ENCODE assay signal across 8 cellular contexts in the genomic region with DNA sequence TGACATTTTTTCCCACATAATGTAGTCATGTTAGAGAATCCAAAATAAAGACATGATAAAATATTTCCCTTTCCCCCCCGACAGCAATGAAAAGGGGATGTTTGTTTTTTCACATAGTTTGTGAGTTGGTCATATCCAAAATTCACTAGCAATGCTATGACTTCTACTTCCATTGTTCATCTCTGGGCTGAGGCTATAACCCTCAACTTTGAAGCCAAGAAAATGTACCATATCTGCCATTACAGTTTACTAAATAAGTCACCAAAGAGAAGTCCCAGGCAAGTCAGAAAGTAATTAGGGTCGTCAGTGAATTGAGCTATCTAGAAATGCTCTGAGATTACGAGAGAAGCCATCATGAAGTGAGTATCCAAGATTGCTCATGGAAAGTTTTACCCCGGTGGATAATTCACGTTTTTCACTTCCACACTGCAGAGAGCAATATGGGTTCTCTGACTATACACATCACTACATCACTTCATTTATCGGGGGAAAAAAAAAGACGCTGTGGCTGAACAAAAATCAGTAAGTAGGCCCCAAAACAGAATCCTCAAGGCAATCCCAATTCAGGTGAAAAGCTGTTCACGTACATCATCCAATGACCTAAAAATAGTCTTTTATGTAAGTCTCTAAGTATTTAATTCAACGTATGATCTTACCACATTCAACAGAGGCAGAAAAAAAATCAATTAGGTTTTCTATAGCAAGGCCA. TPM values are rescaled to one million over a fixed set of nuclear protein-coding genes. Genes with fewer than 3 reads are reported as not detected.
DNase-seq lines count a peak whose midpoint lies in the region; ATAC-seq and TF ChIP-seq lines count a peak whose summit lies in the region.

No MANE protein-coding gene starts in this region.

- H3K36me3 Mint-ChIP-seq in natural killer cell treated with Interleukin-12 subunit alpha and Interleukin-12 subunit beta and Interleukin-15 and Interleukin-18, amount 100 ng/mL, for 72 hours, result peaks cover 4% of the 10 kb centered on the region

- peak overlapping the region; percentile 98 for H3K4me3 Mint-ChIP-seq in natural killer cell treated with Interleukin-12 subunit alpha and Interleukin-12 subunit beta and Interleukin-15 and Interleukin-18, amount 100 ng/mL, for 72 hours

- no peaks in the 10 kb centered on the region for H3K27me3 ChIP-seq in BJ (ENCODE audit: control insufficient read depth, insufficient read depth, low read length)
- H3K27me3 ChIP-seq in dorsolateral prefrontal cortex, result no peaks in the 10 kb centered on the region

- H3K27ac ChIP-seq in dorsolateral prefrontal cortex, result peak overlapping the region in 46 of 59 donors; percentile 3 to 99 (median 89)

- ATAC-seq in natural killer cell treated with Interleukin-12 subunit alpha and Interleukin-12 subunit beta and Interleukin-15 and Interleukin-18, amount 100 ng/mL, for 72 hours, result no peak
- ATAC-seq in HG02840 (IDR thresholded peaks at IDR 0.05; ENCODE audit: low FRiP score, unreplicated experiment), result no peak

- CTCF ChIA-PET in BJ (lab: Yijun Ruan, JAX), result interaction anchor here (0.6 to 1.9 kb wide), 9 partner anchors 25 to 314 kb away, joined by 3 to 14 read pairs (median 3); no protein-coding TSS in a partner anchor

- POLR2A ChIA-PET in BJ (lab: Charles Lee), result interaction anchor here (0.6 to 1.3 kb wide), 3 partner anchors 64 to 236 kb away, joined by 3 to 5 read pairs (median 5); no protein-coding TSS in a partner anchor

- intact Hi-C loops in dorsolateral prefrontal cortex (cut with DNase I), result loop anchor here in 1 of 2 donors (5.0 to 10.0 kb wide), 4 partner anchors 64 to 304 kb away; no protein-coding TSS in a partner anchor

- H3K4me3 ChIP-seq in BJ (ENCODE audit: low read depth, low read length) (peak overlapping the region; percentile 97), dorsolateral prefrontal cortex (peak overlapping the region; percentile 60 to 97 (median 89))

- no peaks in the 10 kb centered on the region for H3K9me3 Mint-ChIP-seq in natural killer cell treated with Interleukin-12 subunit alpha and Interleukin-12 subunit beta and Interleukin-15 and Interleukin-18, amount 100 ng/mL, for 72 hours

- peak overlapping the region; percentile 70 to 94 for H3K27ac Mint-ChIP-seq in natural killer cell treated with Interleukin-12 subunit alpha and Interleukin-12 subunit beta and Interleukin-15 and Interleukin-18, amount 100 ng/mL, for 72 hours

- peaks cover 18 to 32% of the 10 kb centered on the region in 2 donors for H3K4me1 Mint-ChIP-seq in natural killer cell treated with Interleukin-12 subunit alpha and Interleukin-12 subunit beta and Interleukin-15 and Interleukin-18, amount 100 ng/mL, for 72 hours (ENCODE audit: low read depth in 2 of 2)

- H3K36me3 ChIP-seq in BJ (ENCODE audit: control insufficient read depth, insufficient read depth, low read length), result no peaks in the 10 kb centered on the region

- DNase-seq in BJ (ENCODE audit: low read depth) (no peak), LHCN-M2 (ENCODE audit: low read depth) (peak; percentile 26), dorsolateral prefrontal cortex (no peak), DMS 273 treated with DMSO at 0.1 percent for 48 hours (lab: John Stamatoyannopoulos, UW) (no peak), NCI-H187 (lab: John Stamatoyannopoulos, UW) (no peak), activated gamma-delta T cell (lab: John Stamatoyannopoulos, UW) (no peak)
- no peak for DNase-seq in natural killer cell treated with Interleukin-12 subunit alpha and Interleukin-12 subunit beta and Interleukin-15 and Interleukin-18, amount 100 ng/mL, for 72 hours (ENCODE audit: low spot score)

- TF ChIP-seq CTCF in BJ (IDR thresholded peaks at IDR 0.05; ENCODE audit: insufficient read depth, low read depth, low read length) (no peak), dorsolateral prefrontal cortex (IDR thresholded peaks at IDR 0.05 in 54 of 56, conservative IDR thresholded peaks at IDR 0.05 in 2 of 56; ENCODE audit: low read depth in 1 of 56, partially characterized antibody in 56 of 56) (no peak)

- H3K27me3 Mint-ChIP-seq in natural killer cell treated with Interleukin-12 subunit alpha and Interleukin-12 subunit beta and Interleukin-15 and Interleukin-18, amount 100 ng/mL, for 72 hours, result no peaks in the 10 kb centered on the region

RNA-seq across cellular contexts. Expression of gene PEAK1, which starts 1.4 kb away (rescaled TPM):
- polyA plus RNA-seq in BJ (2011; rRNA removed), result 40.7 and 49.1 TPM in 2 replicates
- polyA minus RNA-seq in BJ (2011; rRNA and poly(A)+ RNA removed), result 70.1 and 89.8 TPM in 2 replicates
- total RNA-seq in LHCN-M2 (2014; rRNA removed), result 11.7 and 15.0 TPM in 2 replicates
- polyA plus RNA-seq in LHCN-M2 (2012), result 12.4 TPM
- 100 to 1,000 TPM in 24 of 120 experiments, 10 to 100 TPM in 96; 66.5 to 124 (median 92.9) TPM for total RNA-seq in dorsolateral prefrontal cortex
- total RNA-seq in natural killer cell treated with Interleukin-12 subunit alpha and Interleukin-12 subunit beta and Interleukin-15 and Interleukin-18, amount 100 ng/mL, for 72 hours, result 10 to 100 TPM; 38.0 to 41.4 TPM

RNA-seq across cellular contexts. Expression of gene HMG20A, which starts 2.2 kb away (rescaled TPM):
- 31.0 and 40.1 TPM in 2 replicates for polyA plus RNA-seq in BJ (2011; rRNA removed)
- polyA minus RNA-seq in BJ (2011; rRNA and poly(A)+ RNA removed), result 34.6 and 48.6 TPM in 2 replicates
- total RNA-seq in LHCN-M2 (2014; rRNA removed) (24.4 and 24.8 TPM in 2 replicates), dorsolateral prefrontal cortex (100 to 1,000 TPM in 6 of 120 experiments, 10 to 100 TPM in 114; 48.0 to 113 (median 78.9) TPM)
- polyA plus RNA-seq in LHCN-M2 (2012), result 15.1 TPM
- 10 to 100 TPM; 35.0 to 46.5 TPM for total RNA-seq in natural killer cell treated with Interleukin-12 subunit alpha and Interleukin-12 subunit beta and Interleukin-15 and Interleukin-18, amount 100 ng/mL, for 72 hours
